ENCODE assay signal across 29 cellular contexts in genomic region chr3:69922521-69923000, GRCh38.
"Had no signal": no experiment of that assay in that cellular context is flagged by ENCODE, and none has a peak within 500 bp of the region (broad histone marks: within the 10 kb centered on the region; RNA-seq: fewer than 3 reads in every experiment).

No MANE protein-coding gene starts in this region.

- H3K4me1 ChIP-seq: pancreas, psoas muscle, right lobe of liver, spleen, suprapubic skin, testis, transverse colon, uterus had no signal

- H3K36me3 ChIP-seq: neutrophil, pancreas, right lobe of liver, sigmoid colon, spleen, suprapubic skin, tibial artery, transverse colon, upper lobe of right lung, uterus had no signal

- DNase-seq: naive thymus-derived CD8-positive, alpha-beta T cell; nephron progenitor cell; nucleus accumbens; pancreas; psoas muscle; right cardiac atrium; right lobe of liver; sigmoid colon; small intestine; spleen; stimulated activated CD4-positive, alpha-beta T cell treated with anti-CD3 and anti-CD28 coated beads, Interleukin-12 subunit alpha, Interleukin-12 subunit beta, amount 100 ng/mL, for 4 hours; stimulated activated CD4-positive, alpha-beta T cell treated with anti-CD3 and anti-CD28 coated beads, Interleukin-1b, Interleukin-23, amount 100 ng/mL, for 48 hours; stimulated activated CD4-positive, alpha-beta T cell treated with anti-CD3 and anti-CD28 coated beads, Interleukin-4, amount 100 ng/mL, for 1 hour; stimulated activated CD4-positive, alpha-beta T cell treated with anti-CD3 and anti-CD28 coated beads, Interleukin-4, amount 100 ng/mL, for 4 hours; stimulated activated CD8-positive, alpha-beta memory T cell treated with anti-CD3 and anti-CD28 coated beads, Interleukin-4, amount 100 ng/mL, for 48 hours; stimulated activated naive CD4-positive, alpha-beta T cell; stimulated activated naive CD8-positive, alpha-beta T cell treated with anti-CD3 and anti-CD28 coated beads, Interleukin-15, amount 100 ng/mL, for 72 hours; stimulated activated naive CD8-positive, alpha-beta T cell treated with anti-CD3 and anti-CD28 coated beads, Interleukin-15, Interleukin-2, amounts not matched to agents 100 U/mL and 50 U/mL, for 24 hours; testis; tibial artery; transverse colon; upper lobe of right lung; uterus had no signal

- H3K27ac ChIP-seq: neutrophil, pancreas, psoas muscle, right lobe of liver, sigmoid colon, spleen, suprapubic skin, testis, tibial artery, transverse colon, upper lobe of right lung, uterus had no signal

- H3K27ac Mint-ChIP-seq: naive thymus-derived CD8-positive, alpha-beta T cell; natural killer cell treated with Interleukin-12 subunit alpha and Interleukin-12 subunit beta and Interleukin-15 and Interleukin-18, amount 100 ng/mL, for 72 hours; nephron progenitor cell; stimulated activated memory B cell treated with anti-CD40 and anti-IgM and Interleukin-4, amounts not matched to agents 10 μg/mL and 1 μg/mL and 100 μg/mL, for 72 hours; stimulated activated naive CD8-positive, alpha-beta T cell treated with anti-CD3 and anti-CD28 coated beads, Interleukin-15, amount 100 ng/mL, for 72 hours; type B pancreatic cell had no signal

- H3K4me1 Mint-ChIP-seq: naive thymus-derived CD8-positive, alpha-beta T cell; nephron progenitor cell; stimulated activated memory B cell treated with anti-CD40 and anti-IgM and Interleukin-4, amounts not matched to agents 10 μg/mL and 1 μg/mL and 100 μg/mL, for 72 hours; stimulated activated naive CD8-positive, alpha-beta T cell treated with anti-CD3 and anti-CD28 coated beads, Interleukin-15, amount 100 ng/mL, for 72 hours had no signal

- H3K4me3 ChIP-seq: pancreas, psoas muscle, right lobe of liver, sigmoid colon, spleen, suprapubic skin, testis, tibial artery, transverse colon, upper lobe of right lung, uterus had no signal

- H3K9me3 ChIP-seq: neutrophil, pancreas, psoas muscle, right lobe of liver, sigmoid colon, spleen, suprapubic skin, testis, tibial artery, transverse colon, upper lobe of right lung, uterus had no signal

- H3K4me3 Mint-ChIP-seq: naive thymus-derived CD8-positive, alpha-beta T cell; natural killer cell treated with Interleukin-12 subunit alpha and Interleukin-12 subunit beta and Interleukin-15 and Interleukin-18, amount 100 ng/mL, for 72 hours; nephron progenitor cell; neural crest cell; stimulated activated memory B cell treated with anti-CD40 and anti-IgM and Interleukin-4, amounts not matched to agents 10 μg/mL and 1 μg/mL and 100 μg/mL, for 72 hours; stimulated activated naive CD8-positive, alpha-beta T cell treated with anti-CD3 and anti-CD28 coated beads, Interleukin-15, amount 100 ng/mL, for 72 hours; type B pancreatic cell had no signal

- H3K9me3 Mint-ChIP-seq: nephron progenitor cell; stimulated activated memory B cell treated with anti-CD40 and anti-IgM and Interleukin-4, amounts not matched to agents 10 μg/mL and 1 μg/mL and 100 μg/mL, for 72 hours; stimulated activated naive CD8-positive, alpha-beta T cell treated with anti-CD3 and anti-CD28 coated beads, Interleukin-15, amount 100 ng/mL, for 72 hours; type B pancreatic cell had no signal

- H3K36me3 Mint-ChIP-seq: naive thymus-derived CD8-positive, alpha-beta T cell; natural killer cell treated with Interleukin-12 subunit alpha and Interleukin-12 subunit beta and Interleukin-15 and Interleukin-18, amount 100 ng/mL, for 72 hours; stimulated activated memory B cell treated with anti-CD40 and anti-IgM and Interleukin-4, amounts not matched to agents 10 μg/mL and 1 μg/mL and 100 μg/mL, for 72 hours; type B pancreatic cell had no signal

- H3K27me3 ChIP-seq: neutrophil, pancreas, right lobe of liver, sigmoid colon, spleen, suprapubic skin, testis, tibial artery, transverse colon, upper lobe of right lung, uterus had no signal

- H3K27me3 Mint-ChIP-seq: natural killer cell treated with Interleukin-12 subunit alpha and Interleukin-12 subunit beta and Interleukin-15 and Interleukin-18, amount 100 ng/mL, for 72 hours; stimulated activated memory B cell treated with anti-CD40 and anti-IgM and Interleukin-4, amounts not matched to agents 10 μg/mL and 1 μg/mL and 100 μg/mL, for 72 hours; type B pancreatic cell had no signal
